In genomic region chr3:190319660-190320059, GRCh38 we compare ENCODE assay signal across 9 cellular contexts. TPM values are rescaled to one million over a fixed set of nuclear protein-coding genes. Genes with fewer than 3 reads are reported as not detected.
DNase-seq lines count a peak whose midpoint lies in the region; ATAC-seq and TF ChIP-seq lines count a peak whose summit lies in the region.
"Had no signal": no experiment of that assay in that cellular context is flagged by ENCODE, and none has a peak within 500 bp of the region (broad histone marks: within the 10 kb centered on the region; RNA-seq: fewer than 3 reads in every experiment).

No MANE protein-coding gene starts in this region.

- H3K9ac ChIP-seq in endocrine pancreas (ENCODE audit: control insufficient read depth, insufficient read depth, low read length): no peak overlapping the region

- peaks cover 39% of the 10 kb centered on the region for H3K4me1 ChIP-seq in PC-9 (replicated peaks; ENCODE audit: insufficient read depth)
- no peaks in the 10 kb centered on the region for H3K4me1 ChIP-seq in endocrine pancreas (ENCODE audit: control insufficient read depth, insufficient read depth, low read length)

- no TSS peak for BruUV-seq in Calu3 (replicated peaks; lab: Mats Ljungman, UMichigan)
- no TSS peak for BruUV-seq in PC-9 (replicated peaks; lab: Mats Ljungman, UMichigan)

- peaks cover 4% of the 10 kb centered on the region; the same call in 1 of the 2 replicates for H3F3A ChIP-seq in PC-9 (ENCODE audit: insufficient read depth, low read depth)

- H3K9me3 ChIP-seq in PC-9 (ENCODE audit: insufficient read depth, low read depth): no peaks in the 10 kb centered on the region; the same call in 1 of the 2 replicates
- no peaks in the 10 kb centered on the region for H3K9me3 ChIP-seq in endocrine pancreas (ENCODE audit: control insufficient read depth, low read length)

- H3K9me2 ChIP-seq in PC-9 (ENCODE audit: insufficient read depth): no peaks in the 10 kb centered on the region

- ATAC-seq in HG03442 (IDR thresholded peaks at IDR 0.05; ENCODE audit: unreplicated experiment): no peak

- H3K27me3 ChIP-seq in PC-9 (ENCODE audit: insufficient read depth, low read depth): no peaks in the 10 kb centered on the region
- no peaks in the 10 kb centered on the region for H3K27me3 ChIP-seq in endocrine pancreas (ENCODE audit: control insufficient read depth, insufficient read depth, low read length)

- no peaks in the 10 kb centered on the region for H3K9me3 Mint-ChIP-seq in Calu3 (ENCODE audit: low read depth, unreplicated experiment)

- peak overlapping the region; percentile 62 for H3K27ac ChIP-seq in PC-9

- POLR2A ChIA-PET in PC-9 (lab: Charles Lee; ENCODE audit: unreplicated experiment) (interaction anchor here (0.5 kb wide), 1 partner anchor 356 kb away, joined by 3 read pairs; no protein-coding TSS in a partner anchor), GM10248 (lab: Yijun Ruan, JAX) (no interaction called here)

- peaks cover 88% of the 10 kb centered on the region for H3K36me3 Mint-ChIP-seq in Calu3 (ENCODE audit: insufficient read depth, unreplicated experiment)
- H3K36me3 Mint-ChIP-seq: CD4-positive, alpha-beta memory T cell had no signal

- peak overlapping the region; percentile 92 for H3K27ac Mint-ChIP-seq in Calu3 (ENCODE audit: unreplicated experiment)
- H3K27ac Mint-ChIP-seq: CD4-positive, alpha-beta memory T cell had no signal

- DNase-seq in Calu3 (peak; percentile 86), PC-9 (peak; percentile 53 to 88), amygdala (lab: John Stamatoyannopoulos, UW) (no peak), GM10248 (ENCODE audit: extremely low spot score) (no peak), iPS-NIHi7 (ENCODE audit: extremely low spot score) (no peak)
- DNase-seq in stimulated activated CD4-positive, alpha-beta T cell treated with anti-CD3 and anti-CD28 coated beads, Interleukin-12 subunit alpha, Interleukin-12 subunit beta, amount 100 ng/mL, for 24 hours (ENCODE audit: low read depth in 2 of 2): peak; percentile 25 to 29
- DNase-seq: CD4-positive, alpha-beta memory T cell had no signal

- CTCF ChIA-PET in Calu3 (lab: Charles Lee): interaction anchor here (0.8 to 3.1 kb wide), 6 partner anchors 13 to 243 kb away, joined by 3 to 16 read pairs (median 4); no protein-coding TSS in a partner anchor
- CTCF ChIA-PET in PC-9 (lab: Charles Lee): no interaction called here
- CTCF ChIA-PET in GM10248 (lab: Yijun Ruan, JAX): interaction anchor here (1.1 to 6.0 kb wide), 4 partner anchors 10 to 358 kb away, joined by 3 to 45 read pairs (median 6); no protein-coding TSS in a partner anchor

- H3K4me3 Mint-ChIP-seq in Calu3 (ENCODE audit: low read depth, unreplicated experiment): peak overlapping the region; percentile 81
- H3K4me3 Mint-ChIP-seq: CD4-positive, alpha-beta memory T cell had no signal

- TF ChIP-seq CTCF in Calu3 (IDR thresholded peaks at IDR 0.05; ENCODE audit: unreplicated experiment) (no peak), PC-9 (conservative IDR thresholded peaks at IDR 0.05) (no peak), GM10248 (IDR thresholded peaks at IDR 0.05; ENCODE audit: control extremely low read depth, extremely low read depth, low read depth, missing control alignments) (no peak)

- peaks cover 23% of the 10 kb centered on the region for H3K36me3 ChIP-seq in PC-9 (ENCODE audit: low read depth)
- H3K36me3 ChIP-seq in endocrine pancreas (ENCODE audit: control insufficient read depth, insufficient read depth, low read length): no peaks in the 10 kb centered on the region

- peaks cover 69% of the 10 kb centered on the region for H3K79me2 ChIP-seq in PC-9 (ENCODE audit: low read depth)

- H2AFZ ChIP-seq in PC-9: peak overlapping the region; percentile 90; the same call in 1 of the 2 replicates

- intact Hi-C loops in Calu3 (cut with micrococcal nuclease; ENCODE audit: unreplicated experiment) (loop anchor here (1.0 to 10.0 kb wide), 6 partner anchors 12 to 307 kb away; partner anchors contain the start of gene P3H2), PC-9 (cut with micrococcal nuclease; ENCODE audit: unreplicated experiment) (loop anchor here (1.0 to 10.0 kb wide), 7 partner anchors 54 to 733 kb away; partner anchors contain the start of genes IL1RAP and P3H2)

- peak overlapping the region; percentile 93 for H3K4me2 ChIP-seq in PC-9

- H3K4me3 ChIP-seq in PC-9 (peak overlapping the region; percentile 85), endocrine pancreas (ENCODE audit: control insufficient read depth, insufficient read depth, low read length) (peak overlapping the region; percentile 11)

- H3K27me3 Mint-ChIP-seq in Calu3 (ENCODE audit: unreplicated experiment): no peaks in the 10 kb centered on the region

- peaks cover 52% of the 10 kb centered on the region for H3K4me1 Mint-ChIP-seq in Calu3 (ENCODE audit: low read depth, unreplicated experiment)

- H4K20me1 ChIP-seq in PC-9 (ENCODE audit: insufficient read depth): no peaks in the 10 kb centered on the region

RNA-seq across cellular contexts. Expression of gene CLDN1, which starts 2.6 kb away (rescaled TPM):
- total RNA-seq in Calu3 (2022) (204 and 253 TPM in 2 replicates), PC-9 (2021) (25.9 and 27.1 TPM in 2 replicates)
- total RNA-seq: CD4-positive, alpha-beta memory T cell had no signal

Comparison
In these comparisons a context has a peak if more than half of its experiments do, and no peak if none do; other contexts are left out.
1. DNase-seq: peak in Calu3 (single experiment), PC-9 (2 of 2) and stimulated activated CD4-positive, alpha-beta T cell treated with anti-CD3 and anti-CD28 coated beads, Interleukin-12 subunit alpha, Interleukin-12 subunit beta, amount 100 ng/mL, for 24 hours (2 of 2); none in amygdala (0 of 56), GM10248 (single experiment) and iPS-NIHi7 (single experiment).